Comparison of ENCODE assay signal across 1 cellular context in the genomic region with DNA sequence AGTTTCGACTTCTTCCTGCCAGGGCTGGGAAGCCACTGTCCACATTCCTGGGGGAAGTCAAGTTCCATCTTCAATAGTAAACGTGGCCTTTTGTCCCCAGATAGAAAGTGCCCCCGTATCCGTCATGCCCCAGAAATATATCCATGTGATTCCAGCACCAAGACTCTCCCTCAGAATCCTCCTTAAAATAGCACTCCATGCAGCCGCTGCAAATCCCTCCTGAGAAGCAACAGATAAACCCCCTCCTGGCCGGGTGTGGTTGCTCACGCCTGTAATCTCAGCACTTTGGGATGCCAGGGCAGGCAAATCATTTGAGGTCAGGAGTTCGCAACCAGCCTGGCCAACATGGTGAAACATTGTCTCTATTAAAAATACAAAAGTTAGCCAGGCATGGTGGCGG.
TF ChIP-seq lines count a peak whose summit lies in the region.

No MANE protein-coding gene starts in this region.

TF ChIP-seq in SK-N-SH, 30 proteins besides CTCF, POLR2A, EP300 and RAD21 (continued from another document):
- no peak for TF ChIP-seq USF2 (IDR thresholded peaks at IDR 0.05; ENCODE audit: borderline replicate concordance, low read depth, low read length)
- TF ChIP-seq, protein P1, sequence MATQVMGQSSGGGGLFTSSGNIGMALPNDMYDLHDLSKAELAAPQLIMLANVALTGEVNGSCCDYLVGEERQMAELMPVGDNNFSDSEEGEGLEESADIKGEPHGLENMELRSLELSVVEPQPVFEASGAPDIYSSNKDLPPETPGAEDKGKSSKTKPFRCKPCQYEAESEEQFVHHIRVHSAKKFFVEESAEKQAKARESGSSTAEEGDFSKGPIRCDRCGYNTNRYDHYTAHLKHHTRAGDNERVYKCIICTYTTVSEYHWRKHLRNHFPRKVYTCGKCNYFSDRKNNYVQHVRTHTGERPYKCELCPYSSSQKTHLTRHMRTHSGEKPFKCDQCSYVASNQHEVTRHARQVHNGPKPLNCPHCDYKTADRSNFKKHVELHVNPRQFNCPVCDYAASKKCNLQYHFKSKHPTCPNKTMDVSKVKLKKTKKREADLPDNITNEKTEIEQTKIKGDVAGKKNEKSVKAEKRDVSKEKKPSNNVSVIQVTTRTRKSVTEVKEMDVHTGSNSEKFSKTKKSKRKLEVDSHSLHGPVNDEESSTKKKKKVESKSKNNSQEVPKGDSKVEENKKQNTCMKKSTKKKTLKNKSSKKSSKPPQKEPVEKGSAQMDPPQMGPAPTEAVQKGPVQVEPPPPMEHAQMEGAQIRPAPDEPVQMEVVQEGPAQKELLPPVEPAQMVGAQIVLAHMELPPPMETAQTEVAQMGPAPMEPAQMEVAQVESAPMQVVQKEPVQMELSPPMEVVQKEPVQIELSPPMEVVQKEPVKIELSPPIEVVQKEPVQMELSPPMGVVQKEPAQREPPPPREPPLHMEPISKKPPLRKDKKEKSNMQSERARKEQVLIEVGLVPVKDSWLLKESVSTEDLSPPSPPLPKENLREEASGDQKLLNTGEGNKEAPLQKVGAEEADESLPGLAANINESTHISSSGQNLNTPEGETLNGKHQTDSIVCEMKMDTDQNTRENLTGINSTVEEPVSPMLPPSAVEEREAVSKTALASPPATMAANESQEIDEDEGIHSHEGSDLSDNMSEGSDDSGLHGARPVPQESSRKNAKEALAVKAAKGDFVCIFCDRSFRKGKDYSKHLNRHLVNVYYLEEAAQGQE (IDR thresholded peaks at IDR 0.05; ENCODE audit: low read depth, low read length), result no peak
- no peak for TF ChIP-seq YY1 (IDR thresholded peaks at IDR 0.05; ENCODE audit: low read depth)
- no peak for TF ChIP-seq RCOR1 (IDR thresholded peaks at IDR 0.05; ENCODE audit: low read length)
- TF ChIP-seq PBX3 (IDR thresholded peaks at IDR 0.05), result no peak
- TF ChIP-seq MEF2A (IDR thresholded peaks at IDR 0.05; ENCODE audit: borderline replicate concordance, low read depth), result no peak
- no peak for TF ChIP-seq TAF1 (IDR thresholded peaks at IDR 0.05; ENCODE audit: borderline replicate concordance, low read depth, low read length)
